ENCODE assay signal across 8 cellular contexts in the genomic region with DNA sequence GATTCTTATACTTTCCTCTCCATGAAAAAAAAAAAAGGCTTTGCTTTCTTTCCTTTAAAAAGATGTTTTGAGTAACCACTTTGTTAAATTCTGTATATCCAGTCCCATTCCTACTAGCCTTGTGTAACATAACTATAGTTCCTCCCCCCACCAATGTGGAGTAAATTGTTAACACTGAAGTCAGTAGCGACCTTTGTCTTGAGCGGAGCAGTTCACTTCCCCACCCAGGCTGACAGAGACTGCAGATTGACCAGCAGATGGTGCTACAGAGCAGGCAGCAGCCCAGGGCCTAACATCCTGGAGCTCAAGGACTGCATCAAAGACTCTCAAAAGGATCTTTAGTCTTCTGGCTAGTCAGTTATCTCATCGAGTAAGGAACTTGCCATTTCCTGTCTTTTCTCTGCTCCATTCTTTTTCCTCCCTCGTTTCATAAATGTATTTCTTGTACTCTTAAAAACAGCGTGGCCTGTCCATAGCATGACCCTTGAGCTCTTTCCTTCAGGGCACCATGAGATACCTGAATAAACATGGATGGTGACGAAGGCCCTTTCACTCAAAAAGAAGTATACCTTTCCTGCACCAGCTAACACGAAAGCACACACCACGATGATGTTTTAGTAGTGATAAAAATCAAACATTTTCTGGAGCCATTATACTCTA.
DNase-seq lines count a peak whose midpoint lies in the region; ATAC-seq and TF ChIP-seq lines count a peak whose summit lies in the region.

No MANE protein-coding gene starts in this region.

- H3K9me3 Mint-ChIP-seq in activated naive CD4-positive, alpha-beta T cell treated with anti-CD3 and anti-CD28 coated beads, Interleukin-2, amount 50 U/mL, for 72 hours, result no peaks in the 10 kb centered on the region

- H3K27ac ChIP-seq in heart right ventricle, result no peak overlapping the region

- H3K4me3 ChIP-seq in heart right ventricle, result no peak overlapping the region

- peaks cover 0 to 3% (median 0%) of the 10 kb centered on the region in 7 donors for H3K27me3 ChIP-seq in heart right ventricle

- H3K9me3 ChIP-seq in heart right ventricle, result no peaks in the 10 kb centered on the region

- ATAC-seq in HG02610 (IDR thresholded peaks at IDR 0.05; ENCODE audit: unreplicated experiment), result peak; percentile 95
- peak; percentile 79 to 91 for ATAC-seq in activated naive CD4-positive, alpha-beta T cell treated with anti-CD3 and anti-CD28 coated beads, Interleukin-2, amount 50 U/mL, for 72 hours
- ATAC-seq in heart right ventricle, result peak; percentile 80 to 94 (median 90)

- H3K36me3 ChIP-seq in heart right ventricle, result no peaks in the 10 kb centered on the region

- 36 to 39% methylated on average over 8 of the region's 8 CpGs for whole genome bisulfite sequencing in heart right ventricle, 2 donors

- in situ Hi-C loops in GM13977 (cut with MboI; ENCODE audit: low pct_unique_long_range_greater_than_20kb, low sequenced_read_pairs, unreplicated experiment), result loop anchor here (25.0 kb wide), 1 partner anchor 407 kb away; no protein-coding TSS in a partner anchor
- in situ Hi-C loops in SK-MEL-5 (cut with HindIII; ENCODE audit: low pct_unique_long_range_greater_than_20kb, low sequenced_read_pairs), result no loop called here

- DNase-seq in GM13977 (ENCODE audit: low spot score), result peak; percentile 29
- DNase-seq in NAMALWA (ENCODE audit: low spot score), result peak; percentile 87
- DNase-seq in SK-MEL-5 (ENCODE audit: low read depth, low spot score), result peak; percentile 84
- peak in 1 of 2 donors; percentile 66 for DNase-seq in activated naive CD4-positive, alpha-beta T cell treated with anti-CD3 and anti-CD28 coated beads, Interleukin-2, amount 50 U/mL, for 72 hours (ENCODE audit: low spot score in 2 of 2)
- peak; percentile 52 to 55 for DNase-seq in heart right ventricle
- peak; percentile 79 for DNase-seq in putamen (ENCODE audit: low spot score)
- no peak for DNase-seq in cerebellar nuclear complex (lab: John Stamatoyannopoulos, UW)

- intact Hi-C loops in heart right ventricle (cut with DNase I), result loop anchor here in 7 of 10 donors (5.0 to 10.0 kb wide), 5 partner anchors 122 to 374 kb away; no protein-coding TSS in a partner anchor

- no peaks in the 10 kb centered on the region for H3K4me1 ChIP-seq in heart right ventricle

- no peaks in the 10 kb centered on the region for H3K36me3 Mint-ChIP-seq in activated naive CD4-positive, alpha-beta T cell treated with anti-CD3 and anti-CD28 coated beads, Interleukin-2, amount 50 U/mL, for 72 hours

- no peak overlapping the region for H3K27ac Mint-ChIP-seq in activated naive CD4-positive, alpha-beta T cell treated with anti-CD3 and anti-CD28 coated beads, Interleukin-2, amount 50 U/mL, for 72 hours

- peak; percentile 99 for TF ChIP-seq CTCF in GM13977 (IDR thresholded peaks at IDR 0.05; ENCODE audit: extremely low read depth, insufficient read depth, missing control alignments)
- TF ChIP-seq CTCF in heart right ventricle (IDR thresholded peaks at IDR 0.05), result peak; percentile 72 to 95 (median 92)

Comparison
In these comparisons a context has a peak if more than half of its experiments do, and no peak if none do; other contexts are left out.
1. DNase-seq: peak in GM13977 (single experiment), NAMALWA (single experiment), SK-MEL-5 (single experiment), heart right ventricle (2 of 2) and putamen (single experiment); none in cerebellar nuclear complex (0 of 2).
2. Peak in every context shown above with its lines, with median percentiles within 50 percentile points of each other: ATAC-seq.